1 cellular context compared by ENCODE assay signal in the genomic region with DNA sequence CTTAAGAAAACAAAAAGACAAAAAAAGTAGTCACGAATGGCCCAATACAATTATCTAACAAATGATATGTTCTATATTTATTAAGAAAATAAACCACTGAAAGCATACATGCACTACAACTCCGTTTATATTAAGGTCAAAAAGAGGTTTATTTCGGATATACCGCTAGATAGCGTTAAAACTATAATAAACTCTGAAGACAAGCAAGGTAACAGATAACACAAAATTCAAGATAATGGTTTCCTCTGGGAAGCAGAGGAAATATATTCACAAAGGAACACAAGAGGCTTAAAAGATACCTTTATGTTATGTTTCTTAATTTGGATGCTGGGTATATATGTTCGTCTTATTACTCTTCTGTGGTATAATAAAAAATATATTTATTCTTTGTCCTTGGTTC.
TF ChIP-seq lines count a peak whose summit lies in the region.

No MANE protein-coding gene starts in this region.

TF ChIP-seq in HepG2, 621 proteins besides CTCF, POLR2A, EP300 and RAD21:
- TF ChIP-seq SRF (IDR thresholded peaks at IDR 0.05; ENCODE audit: low read depth, low read length) (no peak), GFI1 (CRISPR knock-in tag; IDR thresholded peaks at IDR 0.05; ENCODE audit: borderline replicate concordance) (no peak), ZNF460 (CRISPR knock-in tag; IDR thresholded peaks at IDR 0.05; ENCODE audit: borderline replicate concordance) (no peak), LCORL (IDR thresholded peaks at IDR 0.05) (no peak), LCORL (CRISPR knock-in tag; IDR thresholded peaks at IDR 0.05) (no peak), EED (CRISPR knock-in tag; IDR thresholded peaks at IDR 0.05) (no peak), SAP130 (CRISPR knock-in tag; IDR thresholded peaks at IDR 0.05; ENCODE audit: low read depth) (no peak), MAF1 (CRISPR knock-in tag; IDR thresholded peaks at IDR 0.05; ENCODE audit: borderline replicate concordance) (no peak), SNRNP70 (IDR thresholded peaks at IDR 0.05; ENCODE audit: low read depth, low read length) (no peak), SNAPC5 (CRISPR knock-in tag; IDR thresholded peaks at IDR 0.05; ENCODE audit: borderline replicate concordance) (no peak), CBFB (CRISPR knock-in tag; IDR thresholded peaks at IDR 0.05) (no peak), U2AF1 (optimal IDR thresholded peaks at IDR 0.05; ENCODE audit: low read depth, low read length) (no peak)
- TF ChIP-seq, protein P1, sequence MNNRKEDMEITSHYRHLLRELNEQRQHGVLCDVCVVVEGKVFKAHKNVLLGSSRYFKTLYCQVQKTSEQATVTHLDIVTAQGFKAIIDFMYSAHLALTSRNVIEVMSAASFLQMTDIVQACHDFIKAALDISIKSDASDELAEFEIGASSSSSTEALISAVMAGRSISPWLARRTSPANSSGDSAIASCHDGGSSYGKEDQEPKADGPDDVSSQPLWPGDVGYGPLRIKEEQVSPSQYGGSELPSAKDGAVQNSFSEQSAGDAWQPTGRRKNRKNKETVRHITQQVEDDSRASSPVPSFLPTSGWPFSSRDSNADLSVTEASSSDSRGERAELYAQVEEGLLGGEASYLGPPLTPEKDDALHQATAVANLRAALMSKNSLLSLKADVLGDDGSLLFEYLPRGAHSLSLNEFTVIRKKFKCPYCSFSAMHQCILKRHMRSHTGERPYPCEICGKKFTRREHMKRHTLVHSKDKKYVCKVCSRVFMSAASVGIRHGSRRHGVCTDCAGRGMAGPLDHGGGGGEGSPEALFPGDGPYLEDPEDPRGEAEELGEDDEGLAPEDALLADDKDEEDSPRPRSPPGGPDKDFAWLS (CRISPR knock-in tag; IDR thresholded peaks at IDR 0.05; ENCODE audit: borderline replicate concordance): no peak
- TF ChIP-seq, protein P2, sequence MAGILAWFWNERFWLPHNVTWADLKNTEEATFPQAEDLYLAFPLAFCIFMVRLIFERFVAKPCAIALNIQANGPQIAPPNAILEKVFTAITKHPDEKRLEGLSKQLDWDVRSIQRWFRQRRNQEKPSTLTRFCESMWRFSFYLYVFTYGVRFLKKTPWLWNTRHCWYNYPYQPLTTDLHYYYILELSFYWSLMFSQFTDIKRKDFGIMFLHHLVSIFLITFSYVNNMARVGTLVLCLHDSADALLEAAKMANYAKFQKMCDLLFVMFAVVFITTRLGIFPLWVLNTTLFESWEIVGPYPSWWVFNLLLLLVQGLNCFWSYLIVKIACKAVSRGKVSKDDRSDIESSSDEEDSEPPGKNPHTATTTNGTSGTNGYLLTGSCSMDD (CRISPR knock-in tag; IDR thresholded peaks at IDR 0.05): no peak
- TF ChIP-seq, protein P3, sequence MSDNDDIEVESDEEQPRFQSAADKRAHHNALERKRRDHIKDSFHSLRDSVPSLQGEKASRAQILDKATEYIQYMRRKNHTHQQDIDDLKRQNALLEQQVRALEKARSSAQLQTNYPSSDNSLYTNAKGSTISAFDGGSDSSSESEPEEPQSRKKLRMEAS (IDR thresholded peaks at IDR 0.05): no peak
